13 cellular contexts compared by ENCODE assay signal in the genomic region with DNA sequence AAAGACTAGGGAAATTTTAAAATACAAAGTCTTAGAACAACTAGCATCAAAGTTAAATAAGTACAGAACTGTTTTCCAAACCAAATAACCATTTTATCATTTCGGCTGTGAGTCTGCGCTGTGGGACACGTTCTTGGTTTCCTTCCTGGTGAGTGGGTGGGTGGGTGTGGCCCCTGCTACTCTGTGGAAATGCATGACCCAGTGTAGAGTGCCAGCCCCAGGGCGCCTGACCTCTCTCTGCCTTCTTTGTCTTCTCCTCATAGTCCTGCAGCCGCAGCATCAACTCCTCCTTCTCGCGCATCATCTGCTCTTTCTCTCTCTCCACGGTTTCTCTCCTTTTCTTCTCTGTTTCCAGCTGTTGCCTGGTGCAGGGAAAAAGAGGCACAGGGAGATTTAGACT. TPM values are rescaled to one million over a fixed set of nuclear protein-coding genes. Genes with fewer than 3 reads are reported as not detected.
A peak's percentile ranks its signal among the peaks of the same experiment; 100 is the strongest.
DNase-seq lines count a peak whose midpoint lies in the region; ATAC-seq, FAIRE-seq and TF ChIP-seq lines count a peak whose summit lies in the region.
"Had no signal": no experiment of that assay in that cellular context is flagged by ENCODE, and none has a peak within 500 bp of the region (broad histone marks: within the 10 kb centered on the region; RNA-seq: fewer than 3 reads in every experiment).

No MANE protein-coding gene starts in this region.

- H3K27me3 ChIP-seq in astrocyte (ENCODE audit: insufficient read depth, low read length) (no peaks in the 10 kb centered on the region), tibial nerve (no peaks in the 10 kb centered on the region)

- no peak overlapping the region for H3K9ac ChIP-seq in astrocyte (ENCODE audit: low read length)
- H3K9ac ChIP-seq: GM23248 had no signal

- peaks cover 2% of the 10 kb centered on the region for H3K79me2 ChIP-seq in astrocyte (ENCODE audit: insufficient read depth, low read length)

- no peaks in the 10 kb centered on the region for H3K9me3 Mint-ChIP-seq in activated naive CD4-positive, alpha-beta T cell treated with anti-CD3 and anti-CD28 coated beads, Interleukin-2, amount 10 ng/mL, durations not matched to agents 7 days and 5 days
- no peaks in the 10 kb centered on the region for H3K9me3 Mint-ChIP-seq in astrocyte (ENCODE audit: unreplicated experiment)
- H3K9me3 Mint-ChIP-seq in immature natural killer cell: no peaks in the 10 kb centered on the region
- H3K9me3 Mint-ChIP-seq in activated CD8-positive, alpha-beta memory T cell treated with anti-CD3 and anti-CD28 coated beads, Interleukin-2, amount 10 ng/mL, durations not matched to agents 7 days and 5 days (ENCODE audit: low read depth): no peaks in the 10 kb centered on the region

- peaks cover 17% of the 10 kb centered on the region for H4K20me1 ChIP-seq in astrocyte (ENCODE audit: insufficient read depth, low read length)

- DNase-seq in activated naive CD4-positive, alpha-beta T cell treated with anti-CD3 and anti-CD28 coated beads, Interleukin-2, amount 10 ng/mL, durations not matched to agents 7 days and 5 days: peak; percentile 18
- no peak for DNase-seq in activated naive CD4-positive, alpha-beta T cell treated with Interleukin-2 at 50 U/mL for 16 hours
- DNase-seq in astrocyte (ENCODE audit: low read depth): peak; percentile 22
- DNase-seq in immature natural killer cell: no peak
- peak; percentile 25 to 54 for DNase-seq in tibial nerve (ENCODE audit: low spot score in 2 of 2)
- DNase-seq in activated CD8-positive, alpha-beta memory T cell treated with anti-CD3 and anti-CD28 coated beads, Interleukin-2, amount 10 ng/mL, durations not matched to agents 7 days and 5 days: no peak
- no peak for DNase-seq in NCI-H1694 treated with DMSO at 0.1 percent for 48 hours (lab: John Stamatoyannopoulos, UW)
- no peak for DNase-seq in NCI-H1105 treated with DMSO at 0.1 percent for 48 hours (lab: John Stamatoyannopoulos, UW)
- DNase-seq: EL; GM23248; stimulated activated CD4-positive, alpha-beta T cell treated with anti-CD3 and anti-CD28 coated beads, Interleukin-2, amount 100 ng/mL, for 24 hours; stimulated activated naive CD4-positive, alpha-beta T cell had no signal

- no peak for ATAC-seq in activated CD8-positive, alpha-beta memory T cell treated with anti-CD3 and anti-CD28 coated beads, Interleukin-2, amount 10 ng/mL, durations not matched to agents 7 days and 5 days

- peak overlapping the region; percentile 81 for H3K27ac Mint-ChIP-seq in activated naive CD4-positive, alpha-beta T cell treated with anti-CD3 and anti-CD28 coated beads, Interleukin-2, amount 10 ng/mL, durations not matched to agents 7 days and 5 days
- no peak overlapping the region for H3K27ac Mint-ChIP-seq in astrocyte (ENCODE audit: unreplicated experiment)
- H3K27ac Mint-ChIP-seq in immature natural killer cell: peak overlapping the region; percentile 64 to 90 (median 84)
- H3K27ac Mint-ChIP-seq in activated CD8-positive, alpha-beta memory T cell treated with anti-CD3 and anti-CD28 coated beads, Interleukin-2, amount 10 ng/mL, durations not matched to agents 7 days and 5 days: no peak overlapping the region

- no peak for FAIRE-seq in astrocyte (lab: Jason Lieb, UNC)
- FAIRE-seq: endometrium had no signal

- H3K4me1 ChIP-seq in astrocyte (ENCODE audit: insufficient read depth, low read length) (peaks cover 10% of the 10 kb centered on the region), tibial nerve (peaks cover 0 to 43% (median 3%) of the 10 kb centered on the region in 4 donors)

- 43 to 44% methylated on average over 8 of the region's 8 CpGs for WGBS in tibial nerve, 2 donors

- no peak overlapping the region for H3K27ac ChIP-seq in astrocyte (ENCODE audit: low read depth, low read length)
- H3K27ac ChIP-seq in tibial nerve: peak overlapping the region in 2 of 4 donors; percentile 59 to 72
- H3K27ac ChIP-seq: GM23248 had no signal

- TF ChIP-seq POLR2A in tibial nerve (IDR thresholded peaks at IDR 0.05): no peak

- TF ChIP-seq CTCF in astrocyte (IDR thresholded peaks at IDR 0.05; ENCODE audit: insufficient read depth, low read depth, low read length) (no peak), tibial nerve (IDR thresholded peaks at IDR 0.05) (no peak)

- no peak for TF ChIP-seq EP300 in tibial nerve (IDR thresholded peaks at IDR 0.05)

- no peaks in the 10 kb centered on the region for H3K9me3 ChIP-seq in astrocyte (ENCODE audit: insufficient read depth, low read depth, low read length)
- no peaks in the 10 kb centered on the region for H3K9me3 ChIP-seq in tibial nerve

- H3K27me3 Mint-ChIP-seq in activated naive CD4-positive, alpha-beta T cell treated with anti-CD3 and anti-CD28 coated beads, Interleukin-2, amount 10 ng/mL, durations not matched to agents 7 days and 5 days: no peaks in the 10 kb centered on the region
- H3K27me3 Mint-ChIP-seq in astrocyte (ENCODE audit: low read depth, unreplicated experiment): no peaks in the 10 kb centered on the region
- peaks cover 25 to 34% (median 26%) of the 10 kb centered on the region in 3 donors for H3K27me3 Mint-ChIP-seq in immature natural killer cell (ENCODE audit: low read depth in 3 of 3)
- H3K27me3 Mint-ChIP-seq in activated CD8-positive, alpha-beta memory T cell treated with anti-CD3 and anti-CD28 coated beads, Interleukin-2, amount 10 ng/mL, durations not matched to agents 7 days and 5 days: no peaks in the 10 kb centered on the region

- peaks cover 42% of the 10 kb centered on the region for H3K4me1 Mint-ChIP-seq in activated naive CD4-positive, alpha-beta T cell treated with anti-CD3 and anti-CD28 coated beads, Interleukin-2, amount 10 ng/mL, durations not matched to agents 7 days and 5 days
- H3K4me1 Mint-ChIP-seq in astrocyte (ENCODE audit: low read depth, unreplicated experiment): peaks cover 2% of the 10 kb centered on the region
- H3K4me1 Mint-ChIP-seq in immature natural killer cell: peaks cover 41 to 43% of the 10 kb centered on the region in 2 donors
- H3K4me1 Mint-ChIP-seq in activated CD8-positive, alpha-beta memory T cell treated with anti-CD3 and anti-CD28 coated beads, Interleukin-2, amount 10 ng/mL, durations not matched to agents 7 days and 5 days: peaks cover 24% of the 10 kb centered on the region

- H3K36me3 Mint-ChIP-seq in activated naive CD4-positive, alpha-beta T cell treated with anti-CD3 and anti-CD28 coated beads, Interleukin-2, amount 10 ng/mL, durations not matched to agents 7 days and 5 days: peaks cover 77% of the 10 kb centered on the region
- peaks cover 41% of the 10 kb centered on the region for H3K36me3 Mint-ChIP-seq in astrocyte (ENCODE audit: low read depth, unreplicated experiment)
- H3K36me3 Mint-ChIP-seq in immature natural killer cell: peaks cover 17 to 68% (median 17%) of the 10 kb centered on the region in 3 donors
- H3K36me3 Mint-ChIP-seq in activated CD8-positive, alpha-beta memory T cell treated with anti-CD3 and anti-CD28 coated beads, Interleukin-2, amount 10 ng/mL, durations not matched to agents 7 days and 5 days: peaks cover 72% of the 10 kb centered on the region

- no peak overlapping the region for H3K4me2 ChIP-seq in astrocyte (ENCODE audit: low read length)

- H2AFZ ChIP-seq in astrocyte (ENCODE audit: low read depth, low read length): no peak overlapping the region
- H2AFZ ChIP-seq: GM23248 had no signal

- H3K4me3 ChIP-seq in astrocyte (ENCODE audit: insufficient read depth, low read depth, low read length) (no peak overlapping the region), tibial nerve (no peak overlapping the region)
- H3K4me3 ChIP-seq: GM23248 had no signal

- no peak overlapping the region for H3K4me3 Mint-ChIP-seq in activated naive CD4-positive, alpha-beta T cell treated with anti-CD3 and anti-CD28 coated beads, Interleukin-2, amount 10 ng/mL, durations not matched to agents 7 days and 5 days
- H3K4me3 Mint-ChIP-seq in astrocyte (ENCODE audit: unreplicated experiment) (no peak overlapping the region), immature natural killer cell (no peak overlapping the region)
- H3K4me3 Mint-ChIP-seq in activated CD8-positive, alpha-beta memory T cell treated with anti-CD3 and anti-CD28 coated beads, Interleukin-2, amount 10 ng/mL, durations not matched to agents 7 days and 5 days: no peak overlapping the region

- H3K36me3 ChIP-seq in astrocyte (ENCODE audit: insufficient read depth, low read length): peaks cover 53% of the 10 kb centered on the region
- H3K36me3 ChIP-seq in tibial nerve: peaks cover 3 to 97% (median 57%) of the 10 kb centered on the region in 3 donors

- CTCF ChIA-PET in activated naive CD4-positive, alpha-beta T cell treated with anti-CD3 and anti-CD28 coated beads, Interleukin-2, amount 10 ng/mL, durations not matched to agents 7 days and 5 days (lab: Charles Lee): interaction anchor here (1.1 to 1.8 kb wide), 3 partner anchors 22 to 201 kb away, joined by 3 to 5 read pairs (median 3); no protein-coding TSS in a partner anchor
- CTCF ChIA-PET in activated CD8-positive, alpha-beta memory T cell treated with anti-CD3 and anti-CD28 coated beads, Interleukin-2, amount 10 ng/mL, durations not matched to agents 7 days and 5 days (lab: Charles Lee): no interaction called here

RNA-seq across cellular contexts. Expression of gene EZR, which starts 48.6 kb away (rescaled TPM):
- total RNA-seq in astrocyte (171 and 254 TPM in 2 replicates), tibial nerve (100 to 1,000 TPM in 3 of 4 donors, 10 to 100 TPM in 1; 83.7 to 168 (median 144) TPM)
- polyA plus RNA-seq in immature natural killer cell: 100 to 1,000 TPM; 129 to 153 (median 139) TPM
- total RNA-seq in activated CD8-positive, alpha-beta memory T cell treated with anti-CD3 and anti-CD28 coated beads, Interleukin-2, amount 10 ng/mL, durations not matched to agents 7 days and 5 days: 100 to 1,000 TPM; 187 to 214 TPM

Comparison
In these comparisons a context has a peak if more than half of its experiments do, and no peak if none do; other contexts are left out.
1. DNase-seq: peak in activated naive CD4-positive, alpha-beta T cell treated with anti-CD3 and anti-CD28 coated beads, Interleukin-2, amount 10 ng/mL, durations not matched to agents 7 days and 5 days (single experiment), astrocyte (single experiment) and tibial nerve (2 of 2); none in activated naive CD4-positive, alpha-beta T cell treated with Interleukin-2 at 50 U/mL for 16 hours (single experiment), immature natural killer cell (0 of 3), activated CD8-positive, alpha-beta memory T cell treated with anti-CD3 and anti-CD28 coated beads, Interleukin-2, amount 10 ng/mL, durations not matched to agents 7 days and 5 days (single experiment), NCI-H1694 treated with DMSO at 0.1 percent for 48 hours (single experiment) and NCI-H1105 treated with DMSO at 0.1 percent for 48 hours (single experiment).
2. H3K27ac Mint-ChIP-seq: peak in activated naive CD4-positive, alpha-beta T cell treated with anti-CD3 and anti-CD28 coated beads, Interleukin-2, amount 10 ng/mL, durations not matched to agents 7 days and 5 days (single experiment) and immature natural killer cell (6 of 6); none in astrocyte (single experiment) and activated CD8-positive, alpha-beta memory T cell treated with anti-CD3 and anti-CD28 coated beads, Interleukin-2, amount 10 ng/mL, durations not matched to agents 7 days and 5 days (single experiment).